In genomic region chr3:188686319-188686718, GRCh38 we compare ENCODE assay signal across 23 cellular contexts.
DNase-seq lines count a peak whose midpoint lies in the region; ATAC-seq and TF ChIP-seq lines count a peak whose summit lies in the region.
"Had no signal": no experiment of that assay in that cellular context is flagged by ENCODE, and none has a peak within 500 bp of the region (broad histone marks: within the 10 kb centered on the region; RNA-seq: fewer than 3 reads in every experiment).

No MANE protein-coding gene starts in this region.

- H3K9me3 Mint-ChIP-seq in central memory CD8-positive, alpha-beta T cell = no peaks in the 10 kb centered on the region
- H3K9me3 Mint-ChIP-seq in nephron progenitor cell = no peaks in the 10 kb centered on the region
- H3K9me3 Mint-ChIP-seq: activated naive CD8-positive, alpha-beta T cell treated with anti-CD3 and anti-CD28 coated beads, Interleukin-2, amount 50 U/mL, for 24 hours; neural progenitor cell had no signal

- H3K9me2 ChIP-seq in DOHH2 (replicated peaks; ENCODE audit: control insufficient read depth, low read length) = no peaks in the 10 kb centered on the region

- TF ChIP-seq CTCF in DOHH2 (IDR thresholded peaks at IDR 0.05; ENCODE audit: low read depth, low read length, poor library complexity, severe bottlenecking) (no peak), nephron progenitor cell (IDR thresholded peaks at IDR 0.05) (no peak)

- H3F3A ChIP-seq in DOHH2 (ENCODE audit: control insufficient read depth, insufficient read depth) = peaks cover 4% of the 10 kb centered on the region; the same call in 1 of the 2 replicates

- no peaks in the 10 kb centered on the region for H3K27me3 ChIP-seq in DOHH2 (ENCODE audit: control insufficient read depth, low read length)
- H3K27me3 ChIP-seq: neural progenitor cell had no signal

- peak overlapping the region; percentile 19 for H3K27ac Mint-ChIP-seq in central memory CD8-positive, alpha-beta T cell (ENCODE audit: low read depth)
- H3K27ac Mint-ChIP-seq in nephron progenitor cell = peak overlapping the region; percentile 53
- H3K27ac Mint-ChIP-seq: activated naive CD8-positive, alpha-beta T cell treated with anti-CD3 and anti-CD28 coated beads, Interleukin-2, amount 50 U/mL, for 24 hours; neural progenitor cell had no signal

- ATAC-seq in central memory CD8-positive, alpha-beta T cell (replicated peaks; ENCODE audit: extremely low read depth, poor library complexity, severe bottlenecking) = no peak
- no peak for ATAC-seq in GM21786 (IDR thresholded peaks at IDR 0.05; ENCODE audit: unreplicated experiment)
- ATAC-seq: activated naive CD8-positive, alpha-beta T cell treated with anti-CD3 and anti-CD28 coated beads, Interleukin-2, amount 50 U/mL, for 24 hours; Panc1 had no signal

- H3K4me3 ChIP-seq in DOHH2 (ENCODE audit: low read length) = no peak overlapping the region
- H3K4me3 ChIP-seq: neural progenitor cell, thoracic aorta had no signal

- H3K4me1 Mint-ChIP-seq in central memory CD8-positive, alpha-beta T cell = peaks cover 48% of the 10 kb centered on the region
- H3K4me1 Mint-ChIP-seq in nephron progenitor cell = peaks cover 12% of the 10 kb centered on the region

- peaks cover 68% of the 10 kb centered on the region for H3K4me1 ChIP-seq in DOHH2 (ENCODE audit: control insufficient read depth, low read length)
- H3K4me1 ChIP-seq: neural progenitor cell had no signal

- peak overlapping the region; percentile 39 for H3K4me2 ChIP-seq in DOHH2 (ENCODE audit: low read length)
- H3K4me2 ChIP-seq: neural progenitor cell had no signal

- no peaks in the 10 kb centered on the region for H4K20me1 ChIP-seq in DOHH2 (ENCODE audit: control insufficient read depth, insufficient read depth, low read depth, low read length)

- H3K27me3 Mint-ChIP-seq in central memory CD8-positive, alpha-beta T cell = no peaks in the 10 kb centered on the region
- H3K27me3 Mint-ChIP-seq in nephron progenitor cell (ENCODE audit: low read depth, poor library complexity) = peaks cover 2% of the 10 kb centered on the region
- H3K27me3 Mint-ChIP-seq: activated naive CD8-positive, alpha-beta T cell treated with anti-CD3 and anti-CD28 coated beads, Interleukin-2, amount 50 U/mL, for 24 hours had no signal

- no peak overlapping the region for H3K4me3 Mint-ChIP-seq in central memory CD8-positive, alpha-beta T cell
- no peak overlapping the region for H3K4me3 Mint-ChIP-seq in nephron progenitor cell
- H3K4me3 Mint-ChIP-seq: activated naive CD8-positive, alpha-beta T cell treated with anti-CD3 and anti-CD28 coated beads, Interleukin-2, amount 50 U/mL, for 24 hours; neural progenitor cell had no signal

- H3K9me3 ChIP-seq in DOHH2 (ENCODE audit: control insufficient read depth, insufficient read depth, low read length) = no peaks in the 10 kb centered on the region
- H3K9me3 ChIP-seq: thoracic aorta had no signal

- H3K79me2 ChIP-seq in DOHH2 (ENCODE audit: control insufficient read depth, low read length) = no peaks in the 10 kb centered on the region

- H3K27ac ChIP-seq in DOHH2 (ENCODE audit: low read depth, low read length) = no peak overlapping the region
- H3K27ac ChIP-seq: neural progenitor cell had no signal

- peaks cover 2% of the 10 kb centered on the region for H3K36me3 Mint-ChIP-seq in central memory CD8-positive, alpha-beta T cell (ENCODE audit: insufficient read depth)
- peaks cover 4% of the 10 kb centered on the region for H3K36me3 Mint-ChIP-seq in nephron progenitor cell (ENCODE audit: low read depth)

- DNase-seq in NOMO-1 (lab: John Stamatoyannopoulos, UW; ENCODE audit: unreplicated experiment in 2 of 2) (peak; percentile 51 to 83), nephron progenitor cell (no peak), NCI-H748 treated with DMSO at 0.1 percent for 48 hours (lab: John Stamatoyannopoulos, UW) (no peak), NCI-H1436 (lab: John Stamatoyannopoulos, UW) (no peak)
- DNase-seq in central memory CD8-positive, alpha-beta T cell (ENCODE audit: low spot score in 2 of 2) = no peak
- DNase-seq: activated CD4-positive, alpha-beta T cell treated with anti-CD3 and anti-CD28 coated beads for 48 hours; activated effector memory CD4-positive, alpha-beta T cell treated with Interleukin-2 at 50 U/mL for 16 hours; activated naive CD8-positive, alpha-beta T cell treated with anti-CD3 and anti-CD28 coated beads, Interleukin-2, amount 50 U/mL, for 24 hours; COR-L47; dermis blood vessel endothelial cell; foreskin fibroblast; kidney glomerular epithelial cell; mesendoderm; NCI-H1436 treated with DMSO at 0.1 percent for 48 hours; NCI-H2171; NCI-H526 treated with DMSO at 0.1 percent for 48 hours; retina; T1000 had no signal

- H3K36me3 ChIP-seq in DOHH2 (ENCODE audit: control insufficient read depth, low read length) = no peaks in the 10 kb centered on the region; the same call in 1 of the 2 replicates
- H3K36me3 ChIP-seq: neural progenitor cell, thoracic aorta had no signal

Comparison
In these comparisons a context has a peak if more than half of its experiments do, and no peak if none do; other contexts are left out.
1. DNase-seq: peak in NOMO-1 (2 of 2); none in central memory CD8-positive, alpha-beta T cell (0 of 2), nephron progenitor cell (single experiment), NCI-H748 treated with DMSO at 0.1 percent for 48 hours (single experiment) and NCI-H1436 (single experiment).